12 cellular contexts compared by ENCODE assay signal in genomic region chr2:176151199-176152099, GRCh38. TPM values are rescaled to one million over a fixed set of nuclear protein-coding genes. Genes with fewer than 3 reads are reported as not detected.
A peak's percentile ranks its signal among the peaks of the same experiment; 100 is the strongest.
DNase-seq lines count a peak whose midpoint lies in the region; ATAC-seq and TF ChIP-seq lines count a peak whose summit lies in the region.
"Had no signal": no experiment of that assay in that cellular context is flagged by ENCODE, and none has a peak within 500 bp of the region (broad histone marks: within the 10 kb centered on the region; RNA-seq: fewer than 3 reads in every experiment).

Gene HOXD4 (plus strand): TSS chr2:176151550. CDS start chr2:176151634, 84 bp downstream.

- no peak for ATAC-seq in heart left ventricle
- ATAC-seq in Right ventricle myocardium inferior, result no peak

- intact Hi-C loops in heart left ventricle (cut with DNase I), result loop anchor here in 1 of 10 donors (10.0 kb wide), 1 partner anchor 113 kb away; the partner anchor contains the start of gene MTX2
- intact Hi-C loops in Right ventricle myocardium inferior (cut with DNase I), result no loop called here
- intact Hi-C loops in transverse colon (cut with DNase I; ENCODE audit: low total_unique reads), result no loop called here

- TF ChIP-seq CTCF in heart left ventricle (IDR thresholded peaks at IDR 0.05), result no peak
- no peak for TF ChIP-seq CTCF in astrocyte of the cerebellum (IDR thresholded peaks at IDR 0.05; ENCODE audit: low read depth, low read length, missing control alignments)
- TF ChIP-seq CTCF in transverse colon (IDR thresholded peaks at IDR 0.05), result no peak

- H3K27ac ChIP-seq in heart left ventricle (peak within 1 kb of the TSS in 3 of 12 donors; percentile 14 to 29 (median 18)), transverse colon (peak within 1 kb of the TSS in 1 of 4 donors; percentile 19)

- H3K4me3 ChIP-seq in heart left ventricle (peak within 1 kb of the TSS in 10 of 12 donors; percentile 0 to 44 (median 23)), astrocyte of the cerebellum (ENCODE audit: low read depth, low read length) (peak within 1 kb of the TSS; percentile 41), transverse colon (peak within 1 kb of the TSS in 1 of 4 donors; percentile 2)

- H3K27me3 ChIP-seq in heart left ventricle, result peaks cover 71 to 100% (median 97%) of the 10 kb centered on the region in 9 donors
- peaks cover 37% of the 10 kb centered on the region for H3K27me3 ChIP-seq in transverse colon

- H3K36me3 ChIP-seq in heart left ventricle, result no peaks in the 10 kb centered on the region
- peaks cover 0 to 8% (median 0%) of the 10 kb centered on the region in 4 donors for H3K36me3 ChIP-seq in transverse colon

- H3K9me3 ChIP-seq in heart left ventricle (no peaks in the 10 kb centered on the region), transverse colon (no peaks in the 10 kb centered on the region)

- WGBS in heart left ventricle, 4 donors, result 4 to 25% (median 17%) methylated on average over 39 to 52 of the region's 52 CpGs
- 39 to 63% methylated on average over 5 to 47 of the region's 52 CpGs for WGBS in transverse colon (ENCODE audit: low coverage in 1 of 2), 2 donors

- no peak for TF ChIP-seq EP300 in transverse colon (IDR thresholded peaks at IDR 0.05; ENCODE audit: low read depth)

- DNase-seq in heart left ventricle, result no peak
- no peak for DNase-seq in Right ventricle myocardium inferior (ENCODE audit: missing footprints)
- DNase-seq in astrocyte of the cerebellum (ENCODE audit: low read depth), result no peak
- peak; percentile 81 for DNase-seq in left kidney (ENCODE audit: low read depth, low spot score)
- DNase-seq in transverse colon, result no peak
- no peak for DNase-seq in AG08396 (ENCODE audit: low spot score)
- no peak for DNase-seq in RPMI8226
- no peak for DNase-seq in GF-D8 (lab: John Stamatoyannopoulos, UW)
- DNase-seq: activated CD8-positive, alpha-beta memory T cell treated with anti-CD3 and anti-CD28 coated beads, Interleukin-2, amount 50 U/mL, for 4 hours; NCI-H1048; SHP77; stimulated activated CD8-positive, alpha-beta memory T cell treated with anti-CD3 and anti-CD28 coated beads, Interleukin-4, amount 100 ng/mL, for 48 hours had no signal

- in situ Hi-C loops in astrocyte of the cerebellum (cut with HindIII; ENCODE audit: low sequenced_read_pairs) (no loop called here), transverse colon (cut with MboI; ENCODE audit: low pct_ligation_motif_present in 1 of 4, low pct_unique_long_range_greater_than_20kb in 1 of 4, low sequenced_read_pairs in 3 of 4) (no loop called here)

- no peak for TF ChIP-seq POLR2A in heart left ventricle (IDR thresholded peaks at IDR 0.05)
- no peak for TF ChIP-seq POLR2A in transverse colon (IDR thresholded peaks at IDR 0.05)

- H3K4me1 ChIP-seq in heart left ventricle, result peaks cover 0 to 12% (median 0%) of the 10 kb centered on the region in 12 donors
- H3K4me1 ChIP-seq in transverse colon, result peaks cover under 1 to 4% (median 3%) of the 10 kb centered on the region in 4 donors

RNA-seq across cellular contexts. Expression of gene HOXD4, which starts in this region (rescaled TPM):
- under 1 TPM in 7 of 9 donors, not detected in 2; 0.17 to 0.96 (median 0.42) TPM for total RNA-seq in heart left ventricle
- polyA plus RNA-seq in heart left ventricle, result under 1 TPM; 0.10 to 0.19 TPM
- total RNA-seq in Right ventricle myocardium inferior, result not detected
- 10 to 100 TPM in 3 of 4 donors, 1 to 10 TPM in 1; 2.2 to 25.5 (median 15.3) TPM for total RNA-seq in transverse colon
